Comparison of ENCODE assay signal across 1 cellular context in the genomic region with DNA sequence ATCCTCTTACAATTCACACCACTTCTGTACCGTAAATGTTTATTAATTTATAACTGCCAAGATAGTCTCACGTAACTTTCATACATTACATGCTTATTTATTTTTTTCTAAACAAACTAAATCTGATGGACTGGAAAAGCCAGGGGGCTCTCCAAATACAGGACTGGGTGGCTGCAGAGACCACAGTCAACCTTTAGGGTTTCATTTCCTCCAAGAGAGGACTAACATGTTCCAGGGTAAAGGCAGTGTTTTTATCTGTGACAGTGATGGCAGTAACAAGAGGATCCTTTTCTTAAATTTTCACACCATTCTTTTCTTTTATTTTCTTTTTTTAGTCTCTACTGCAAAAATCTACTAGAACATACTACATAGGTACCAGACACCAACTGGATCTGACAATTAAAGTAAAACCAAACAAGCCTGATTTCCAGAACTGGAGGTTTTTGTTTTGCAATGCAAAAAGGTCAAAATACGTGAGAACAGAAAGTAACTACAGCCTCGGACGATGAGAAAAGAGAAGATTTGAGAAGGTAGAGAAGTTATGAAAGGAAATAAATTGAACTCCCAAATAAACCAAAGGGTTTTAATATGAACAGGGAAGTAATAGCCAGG.
TF ChIP-seq lines count a peak whose summit lies in the region.

No MANE protein-coding gene starts in this region.

TF ChIP-seq in H1, 55 proteins besides CTCF, POLR2A, EP300 and RAD21 (continued from another document):
- no peak for TF ChIP-seq GABPA (IDR thresholded peaks at IDR 0.05; ENCODE audit: borderline replicate concordance, insufficient read depth, low read length)
- TF ChIP-seq SIRT6 (IDR thresholded peaks at IDR 0.05; ENCODE audit: low read length): no peak
- no peak for TF ChIP-seq TAF7 (optimal IDR thresholded peaks at IDR 0.05; ENCODE audit: borderline replicate concordance, low read depth, low read length)
- no peak for TF ChIP-seq GTF2F1 (IDR thresholded peaks at IDR 0.05; ENCODE audit: borderline replicate concordance, low read depth, low read length)
- TF ChIP-seq FOSL1 (IDR thresholded peaks at IDR 0.05; ENCODE audit: insufficient read depth, low read depth, low read length): no peak
- no peak for TF ChIP-seq BACH1 (IDR thresholded peaks at IDR 0.05; ENCODE audit: low read length)
- no peak for TF ChIP-seq ZNF274 (IDR thresholded peaks at IDR 0.05; ENCODE audit: borderline replicate concordance, extremely low read depth, low read length)
